8 cellular contexts compared by ENCODE assay signal in the genomic region with DNA sequence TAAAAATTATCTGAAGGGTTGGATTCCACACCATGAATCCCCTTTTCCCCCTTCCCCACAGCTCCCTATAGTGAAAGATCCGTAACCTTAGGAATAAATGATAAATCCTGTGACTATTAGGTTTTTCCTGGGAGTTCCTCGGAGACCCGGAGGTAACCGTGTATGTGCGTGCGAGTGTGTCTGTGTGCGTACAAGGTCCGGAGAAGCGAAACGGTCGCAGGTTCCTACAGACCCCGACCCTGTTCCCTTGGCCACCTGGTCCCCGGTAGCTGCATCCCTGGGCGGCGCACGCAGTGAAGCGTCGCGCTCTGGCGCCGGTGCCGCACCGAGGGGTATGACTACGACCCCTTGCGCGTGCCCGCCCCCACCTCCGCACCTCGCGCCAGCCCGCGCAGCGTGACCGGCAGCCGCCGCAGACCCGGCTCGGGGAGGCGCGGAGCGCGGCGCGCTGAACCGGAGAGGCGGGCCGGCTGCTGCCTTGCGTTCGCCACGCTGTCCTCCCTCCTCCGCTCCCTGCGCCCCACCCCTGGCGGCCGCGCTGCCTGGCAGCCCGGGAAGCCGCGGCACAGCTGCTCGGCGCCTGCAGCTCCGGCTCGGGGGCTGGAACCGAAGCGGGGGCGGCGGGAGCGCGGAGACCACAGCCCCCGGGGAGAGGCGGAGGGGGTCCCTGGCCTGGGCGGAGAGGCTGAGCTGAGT. TPM values are rescaled to one million over a fixed set of nuclear protein-coding genes. Genes with fewer than 3 reads are reported as not detected.
A peak's percentile ranks its signal among the peaks of the same experiment; 100 is the strongest.
DNase-seq lines count a peak whose midpoint lies in the region; ATAC-seq, FAIRE-seq and TF ChIP-seq lines count a peak whose summit lies in the region.

A gene with protein sequence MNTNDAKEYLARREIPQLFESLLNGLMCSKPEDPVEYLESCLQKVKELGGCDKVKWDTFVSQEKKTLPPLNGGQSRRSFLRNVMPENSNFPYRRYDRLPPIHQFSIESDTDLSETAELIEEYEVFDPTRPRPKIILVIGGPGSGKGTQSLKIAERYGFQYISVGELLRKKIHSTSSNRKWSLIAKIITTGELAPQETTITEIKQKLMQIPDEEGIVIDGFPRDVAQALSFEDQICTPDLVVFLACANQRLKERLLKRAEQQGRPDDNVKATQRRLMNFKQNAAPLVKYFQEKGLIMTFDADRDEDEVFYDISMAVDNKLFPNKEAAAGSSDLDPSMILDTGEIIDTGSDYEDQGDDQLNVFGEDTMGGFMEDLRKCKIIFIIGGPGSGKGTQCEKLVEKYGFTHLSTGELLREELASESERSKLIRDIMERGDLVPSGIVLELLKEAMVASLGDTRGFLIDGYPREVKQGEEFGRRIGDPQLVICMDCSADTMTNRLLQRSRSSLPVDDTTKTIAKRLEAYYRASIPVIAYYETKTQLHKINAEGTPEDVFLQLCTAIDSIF (plus strand): TSS at position 529 of the 696 bp plus-strand sequence. CDS start 295 bp downstream, outside the sequence.

- ATAC-seq in GM18511 (IDR thresholded peaks at IDR 0.05; ENCODE audit: unreplicated experiment): peak; percentile 73
- peak; percentile 48 for ATAC-seq in HG03159 (IDR thresholded peaks at IDR 0.05; ENCODE audit: unreplicated experiment)
- ATAC-seq in GM21737 (IDR thresholded peaks at IDR 0.05; ENCODE audit: unreplicated experiment): no peak

- peak within 1 kb of the TSS; percentile 75 for H3K4me3 Mint-ChIP-seq in astrocyte (ENCODE audit: unreplicated experiment)

- no peaks in the 10 kb centered on the region for H3K9me2 ChIP-seq in hepatocyte (replicated peaks; ENCODE audit: insufficient read depth)

- no peaks in the 10 kb centered on the region for H3K9me3 Mint-ChIP-seq in astrocyte (ENCODE audit: unreplicated experiment)

- FAIRE-seq in astrocyte (lab: Jason Lieb, UNC): no peak

- 4% methylated on average over 19 of the region's 71 CpGs for WGBS in hepatocyte (ENCODE audit: low lambda C conversion rate, missing lambda C conversion rate)

- H3K27me3 Mint-ChIP-seq in astrocyte (ENCODE audit: low read depth, unreplicated experiment): peaks cover 51% of the 10 kb centered on the region

- H3K4me3 ChIP-seq in astrocyte (ENCODE audit: insufficient read depth, low read depth, low read length): peak within 1 kb of the TSS; percentile 72
- peak within 1 kb of the TSS; percentile 44 for H3K4me3 ChIP-seq in hepatocyte

- no peaks in the 10 kb centered on the region for H3K4me1 ChIP-seq in astrocyte (ENCODE audit: insufficient read depth, low read length)
- H3K4me1 ChIP-seq in hepatocyte (ENCODE audit: insufficient read depth): peaks cover 9% of the 10 kb centered on the region

- no peaks in the 10 kb centered on the region for H3K4me1 Mint-ChIP-seq in astrocyte (ENCODE audit: low read depth, unreplicated experiment)

- H3K9me3 ChIP-seq in astrocyte (ENCODE audit: insufficient read depth, low read depth, low read length): no peaks in the 10 kb centered on the region
- H3K9me3 ChIP-seq in hepatocyte (ENCODE audit: low read depth): no peaks in the 10 kb centered on the region

- H3K36me3 Mint-ChIP-seq in astrocyte (ENCODE audit: low read depth, unreplicated experiment): no peaks in the 10 kb centered on the region

- H3K27ac ChIP-seq in astrocyte (ENCODE audit: low read depth, low read length): no peak within 1 kb of the TSS
- no peak within 1 kb of the TSS for H3K27ac ChIP-seq in hepatocyte

- no peak within 1 kb of the TSS for H3K27ac Mint-ChIP-seq in astrocyte (ENCODE audit: unreplicated experiment)

- no peaks in the 10 kb centered on the region for H3K27me3 ChIP-seq in astrocyte (ENCODE audit: insufficient read depth, low read length)
- peaks cover 76% of the 10 kb centered on the region for H3K27me3 ChIP-seq in hepatocyte

- no peaks in the 10 kb centered on the region for H3K79me2 ChIP-seq in astrocyte (ENCODE audit: insufficient read depth, low read length)
- H3K79me2 ChIP-seq in hepatocyte: no peaks in the 10 kb centered on the region

- no peaks in the 10 kb centered on the region for H3K36me3 ChIP-seq in astrocyte (ENCODE audit: insufficient read depth, low read length)
- no peaks in the 10 kb centered on the region for H3K36me3 ChIP-seq in hepatocyte (replicated peaks; ENCODE audit: insufficient read depth, low read depth)

- H2AFZ ChIP-seq in astrocyte (ENCODE audit: low read depth, low read length) (peak within 1 kb of the TSS; percentile 94), hepatocyte (peak within 1 kb of the TSS; percentile 60)

- H4K20me1 ChIP-seq in astrocyte (ENCODE audit: insufficient read depth, low read length) (no peaks in the 10 kb centered on the region), hepatocyte (ENCODE audit: insufficient read depth, poor library complexity, severe bottlenecking) (no peaks in the 10 kb centered on the region)

- peak within 1 kb of the TSS; percentile 72 for H3K9ac ChIP-seq in astrocyte (ENCODE audit: low read length)

- no peak for TF ChIP-seq CTCF in astrocyte (IDR thresholded peaks at IDR 0.05; ENCODE audit: insufficient read depth, low read depth, low read length)
- TF ChIP-seq CTCF in hepatocyte (IDR thresholded peaks at IDR 0.05; ENCODE audit: poor library complexity): no peak

- peak; percentile 25 for DNase-seq in T follicular helper cell (ENCODE audit: low read depth)
- DNase-seq in astrocyte (ENCODE audit: low read depth): peak; percentile 41
- DNase-seq in hepatocyte (ENCODE audit: low spot score): peak; percentile 61
- DNase-seq in renal cortical epithelial cell (ENCODE audit: low read depth): no peak
- DNase-seq in NCI-H128 (lab: John Stamatoyannopoulos, UW; ENCODE audit: unreplicated experiment): no peak

- H3K4me2 ChIP-seq in astrocyte (ENCODE audit: low read length): peak within 1 kb of the TSS; percentile 99
- peak within 1 kb of the TSS; percentile 96 for H3K4me2 ChIP-seq in hepatocyte

RNA-seq across cellular contexts. Expression of the gene that starts here (rescaled TPM):
- total RNA-seq in astrocyte (1.7 and 4.4 TPM in 2 replicates), hepatocyte (0.12 TPM in 1 of 2 replicates, not detected in the other), renal cortical epithelial cell (15.6 and 27.4 TPM in 2 replicates)
- 0.05 and 0.67 TPM in 2 replicates for polyA plus RNA-seq in hepatocyte

Comparison
In these comparisons a context has a peak if more than half of its experiments do, and no peak if none do; other contexts are left out.
1. Peak in DNase-seq, H3K4me3 ChIP-seq and H3K4me2 ChIP-seq in hepatocyte; RNA of the gene not detected or under 1 TPM.
2. DNase-seq: peak in T follicular helper cell (single experiment) and astrocyte (single experiment); none in renal cortical epithelial cell (single experiment) and NCI-H128 (single experiment).